ENCODE assay signal across 1 cellular context in genomic region chr14:74932401-74932901, GRCh38.
A peak's percentile ranks its signal among the peaks of the same experiment; 100 is the strongest.
TF ChIP-seq lines count a peak whose summit lies in the region.

No MANE protein-coding gene starts in this region.

TF ChIP-seq in GM12878, 131 proteins besides CTCF, POLR2A, EP300 and RAD21:
- TF ChIP-seq BHLHE40 (IDR thresholded peaks at IDR 0.05; ENCODE audit: borderline replicate concordance in 1 of 2, low read depth in 2 of 2, low read length in 1 of 2) = peak in 1 of 2 experiments; percentile 59; a peak in 1 of 4 replicates
- TF ChIP-seq RCOR1 (conservative IDR thresholded peaks at IDR 0.05; ENCODE audit: low read depth, low read length) = no peak
- no peak for TF ChIP-seq IRF4 (IDR thresholded peaks at IDR 0.05; ENCODE audit: low read depth, low read length)
- peak; percentile 18; the same call in 1 of the 2 replicates for TF ChIP-seq EED (IDR thresholded peaks at IDR 0.05; ENCODE audit: low read depth)
- TF ChIP-seq ZNF24 (IDR thresholded peaks at IDR 0.05) = no peak
- 0 out of 4 replicates have a peak, but pooled peaks of 1 of the 2 experiments have one; percentile 12 for TF ChIP-seq IKZF2 (IDR thresholded peaks at IDR 0.05)
